8 cellular contexts compared by ENCODE assay signal in the genomic region with DNA sequence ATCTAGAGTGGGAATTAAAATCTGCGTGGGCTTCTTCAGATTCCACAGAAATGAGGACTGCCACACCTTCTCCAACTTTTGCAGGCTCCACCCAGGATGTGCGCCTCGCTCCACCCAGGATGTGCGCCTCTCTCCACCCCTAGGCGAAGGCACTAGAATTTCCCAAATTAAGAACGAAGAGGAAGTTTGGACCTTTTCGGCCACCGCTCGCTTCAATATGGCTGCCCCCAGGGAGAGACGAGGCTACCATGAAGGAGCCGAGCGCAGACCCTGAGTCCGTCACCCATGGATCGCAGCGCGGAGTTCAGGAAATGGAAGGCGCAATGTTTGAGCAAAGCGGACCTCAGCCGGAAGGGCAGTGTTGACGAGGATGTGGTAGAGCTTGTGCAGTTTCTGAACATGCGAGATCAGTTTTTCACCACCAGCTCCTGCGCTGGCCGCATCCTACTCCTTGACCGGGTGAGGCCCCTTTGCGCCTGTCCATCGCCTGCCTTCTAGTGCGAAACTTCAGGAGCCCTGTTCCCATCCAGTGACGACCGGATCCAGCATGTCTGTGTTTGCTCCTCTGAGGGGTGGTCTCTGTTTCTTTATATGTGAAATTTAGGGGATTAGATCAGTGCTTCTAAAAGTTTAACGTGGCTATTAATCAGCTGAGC. TPM values are rescaled to one million over a fixed set of nuclear protein-coding genes. Genes with fewer than 3 reads are reported as not detected.
DNase-seq lines count a peak whose midpoint lies in the region; ATAC-seq and TF ChIP-seq lines count a peak whose summit lies in the region.

A gene with protein sequence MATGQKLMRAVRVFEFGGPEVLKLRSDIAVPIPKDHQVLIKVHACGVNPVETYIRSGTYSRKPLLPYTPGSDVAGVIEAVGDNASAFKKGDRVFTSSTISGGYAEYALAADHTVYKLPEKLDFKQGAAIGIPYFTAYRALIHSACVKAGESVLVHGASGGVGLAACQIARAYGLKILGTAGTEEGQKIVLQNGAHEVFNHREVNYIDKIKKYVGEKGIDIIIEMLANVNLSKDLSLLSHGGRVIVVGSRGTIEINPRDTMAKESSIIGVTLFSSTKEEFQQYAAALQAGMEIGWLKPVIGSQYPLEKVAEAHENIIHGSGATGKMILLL (minus strand): TSS at position 91 of the 656 bp plus-strand sequence. CDS start 8,229 bp downstream, outside the sequence.
A gene with protein sequence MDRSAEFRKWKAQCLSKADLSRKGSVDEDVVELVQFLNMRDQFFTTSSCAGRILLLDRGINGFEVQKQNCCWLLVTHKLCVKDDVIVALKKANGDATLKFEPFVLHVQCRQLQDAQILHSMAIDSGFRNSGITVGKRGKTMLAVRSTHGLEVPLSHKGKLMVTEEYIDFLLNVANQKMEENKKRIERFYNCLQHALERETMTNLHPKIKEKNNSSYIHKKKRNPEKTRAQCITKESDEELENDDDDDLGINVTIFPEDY (plus strand): TSS at position 193 of the 656 bp plus-strand sequence. CDS start 93 bp downstream, at position 286.

- CTCF ChIA-PET in activated CD4-positive, alpha-beta T cell treated with anti-CD3 and anti-CD28 coated beads for 36 hours (lab: Charles Lee) = interaction anchor here (0.7 to 2.4 kb wide), 18 partner anchors 7 to 387 kb away, joined by 3 to 18 read pairs (median 4); no protein-coding TSS in a partner anchor

- no peaks in the 10 kb centered on the region for H3K9me3 Mint-ChIP-seq in activated CD4-positive, alpha-beta T cell treated with anti-CD3 and anti-CD28 coated beads for 36 hours (ENCODE audit: low read depth)

- POLR2A ChIA-PET in activated CD4-positive, alpha-beta T cell treated with anti-CD3 and anti-CD28 coated beads for 36 hours (lab: Charles Lee) = interaction anchor here (0.7 kb wide), 1 partner anchor 21 kb away, joined by 7 read pairs; no protein-coding TSS in a partner anchor

- H3K36me3 Mint-ChIP-seq in activated CD4-positive, alpha-beta T cell treated with anti-CD3 and anti-CD28 coated beads for 36 hours (ENCODE audit: low read depth) = peaks cover 28% of the 10 kb centered on the region

- peak within 1 kb of the TSS; percentile 99 for H3K27ac Mint-ChIP-seq in activated CD4-positive, alpha-beta T cell treated with anti-CD3 and anti-CD28 coated beads for 36 hours

- peak; percentile 85 to 90 for DNase-seq in AML-193 (lab: John Stamatoyannopoulos, UW)
- DNase-seq in NCI-H524 (lab: John Stamatoyannopoulos, UW) = peak; percentile 68 to 92
- DNase-seq in activated CD4-positive, alpha-beta T cell treated with anti-CD3 and anti-CD28 coated beads for 36 hours = peak; percentile 91
- peak; percentile 88 for DNase-seq in left colon
- DNase-seq in stimulated activated CD4-positive, alpha-beta T cell treated with anti-CD3 and anti-CD28 coated beads, Interleukin-1b, Interleukin-23, amount 100 ng/mL, for 48 hours = peak; percentile 85

- no peaks in the 10 kb centered on the region for H3K27me3 Mint-ChIP-seq in activated CD4-positive, alpha-beta T cell treated with anti-CD3 and anti-CD28 coated beads for 36 hours

- intact Hi-C loops in activated CD4-positive, alpha-beta T cell treated with anti-CD3 and anti-CD28 coated beads for 36 hours (cut with DNase I, micrococcal nuclease) = loop anchor here (1.0 to 10.0 kb wide), 5 partner anchors 30 to 1052 kb away; a partner anchor contains a TSS
- intact Hi-C loops in left colon (cut with DNase I, micrococcal nuclease) = no loop called here

- peak; percentile 82 for TF ChIP-seq POLR2A in GM19193 (IDR thresholded peaks at IDR 0.05; ENCODE audit: extremely low read depth, insufficient read depth, insufficient read length)

- H3K4me1 Mint-ChIP-seq in activated CD4-positive, alpha-beta T cell treated with anti-CD3 and anti-CD28 coated beads for 36 hours = peaks cover 52% of the 10 kb centered on the region

- peak within 1 kb of the TSS; percentile 95 for H3K4me3 Mint-ChIP-seq in activated CD4-positive, alpha-beta T cell treated with anti-CD3 and anti-CD28 coated beads for 36 hours

- H3K27ac ChIP-seq in cingulate gyrus (ENCODE audit: low read depth, low read length) = peak within 1 kb of the TSS; percentile 88

- ATAC-seq in HG03439 (IDR thresholded peaks at IDR 0.05; ENCODE audit: unreplicated experiment) (peak; percentile 79), left colon (peak; percentile 92)
- peak; percentile 80 for ATAC-seq in activated CD4-positive, alpha-beta T cell treated with anti-CD3 and anti-CD28 coated beads for 36 hours

RNA-seq across cellular contexts. Expression of the first gene that starts in this region (rescaled TPM):
- 10 to 100 TPM; 26.7 to 34.2 TPM for total RNA-seq in activated CD4-positive, alpha-beta T cell treated with anti-CD3 and anti-CD28 coated beads for 36 hours
- 10 to 100 TPM in 1 of 2 donors, 1 to 10 TPM in 1; 8.1 to 27.0 TPM for total RNA-seq in left colon

RNA-seq across cellular contexts. Expression of the second gene that starts in this region (rescaled TPM):
- total RNA-seq in activated CD4-positive, alpha-beta T cell treated with anti-CD3 and anti-CD28 coated beads for 36 hours = 10 to 100 TPM; 29.9 to 33.7 TPM
- total RNA-seq in left colon = 10 to 100 TPM in 1 of 2 donors, 1 to 10 TPM in 1; 8.2 to 11.8 TPM

Comparison
In these comparisons a context has a peak if more than half of its experiments do, and no peak if none do; other contexts are left out.
1. Peak in every context shown above with its lines: DNase-seq, ATAC-seq and H3K27ac ChIP-seq.
2. intact Hi-C loops: an anchor here in activated CD4-positive, alpha-beta T cell treated with anti-CD3 and anti-CD28 coated beads for 36 hours (1.0 to 10.0 kb wide); none called in left colon.